22 cellular contexts compared by ENCODE assay signal in genomic region chr12:58728397-58728796, GRCh38.
DNase-seq lines count a peak whose midpoint lies in the region; FAIRE-seq and TF ChIP-seq lines count a peak whose summit lies in the region.
"Had no signal": no experiment of that assay in that cellular context is flagged by ENCODE, and none has a peak within 500 bp of the region (broad histone marks: within the 10 kb centered on the region; RNA-seq: fewer than 3 reads in every experiment).

No MANE protein-coding gene starts in this region.

- FAIRE-seq in bronchial epithelial cell (lab: Jason Lieb, UNC): no peak

- 80% methylated on average over 1 of the region's 1 CpG for WGBS in hepatocyte (ENCODE audit: low lambda C conversion rate, missing lambda C conversion rate)
- WGBS in adrenal gland, 4 donors: 74 to 88% (median 79%) methylated on average over 1 of the region's 1 CpG

- H3K27me3 ChIP-seq in bronchial epithelial cell (ENCODE audit: control insufficient read depth, insufficient read depth, low read length): no peaks in the 10 kb centered on the region
- no peaks in the 10 kb centered on the region for H3K27me3 ChIP-seq in hepatocyte
- no peaks in the 10 kb centered on the region for H3K27me3 ChIP-seq in adrenal gland
- H3K27me3 ChIP-seq: SJCRH30, stomach had no signal

- intact Hi-C loops in adrenal gland (cut with DNase I): no loop called here

- peak; percentile 24 for DNase-seq in COLO829 (ENCODE audit: low spot score)
- peak; percentile 44 for DNase-seq in M059J (ENCODE audit: low read depth)
- DNase-seq in bronchial epithelial cell (ENCODE audit: low read depth): peak; percentile 53
- peak; percentile 64 for DNase-seq in myocyte (ENCODE audit: low read depth)
- no peak for DNase-seq in RPMI8226
- DNase-seq in hepatocyte (ENCODE audit: low spot score): no peak
- no peak for DNase-seq in adrenal gland
- DNase-seq in CD1c-positive myeloid dendritic cell (ENCODE audit: extremely low spot score): no peak
- DNase-seq: activated CD8-positive, alpha-beta memory T cell treated with anti-CD3 and anti-CD28 coated beads, Interleukin-2, amount 50 U/mL, for 4 hours; activated effector memory CD4-positive, alpha-beta T cell treated with Interleukin-2 at 50 U/mL for 16 hours; DND-41; effector CD4-positive, alpha-beta T cell; glutamatergic neuron; left ventricle myocardium superior; NCI-H1694; OCI-M1; stomach; T-helper 1 cell; trophoblast cell had no signal

- H3K79me2 ChIP-seq in hepatocyte: no peaks in the 10 kb centered on the region

- TF ChIP-seq POLR2A in adrenal gland (IDR thresholded peaks at IDR 0.05): no peak

- H3K4me1 ChIP-seq in hepatocyte (ENCODE audit: insufficient read depth) (no peaks in the 10 kb centered on the region), adrenal gland (replicated peaks in 1 of 2) (no peaks in the 10 kb centered on the region)
- H3K4me1 ChIP-seq: HAP-1, stomach had no signal

- H3K9me3 ChIP-seq in hepatocyte (ENCODE audit: low read depth) (no peaks in the 10 kb centered on the region), adrenal gland (replicated peaks in 1 of 3) (no peaks in the 10 kb centered on the region)
- H3K9me3 ChIP-seq: HAP-1, SJCRH30, stomach had no signal

- H2AFZ ChIP-seq in hepatocyte: no peak overlapping the region

- H3K4me3 ChIP-seq in bronchial epithelial cell (ENCODE audit: low read depth, low read length): no peak overlapping the region
- no peak overlapping the region for H3K4me3 ChIP-seq in hepatocyte
- H3K4me3 ChIP-seq in adrenal gland: no peak overlapping the region
- H3K4me3 ChIP-seq: HAP-1, SJCRH30, stomach had no signal

- H3K4me2 ChIP-seq in hepatocyte: no peak overlapping the region

- H3K36me3 ChIP-seq in bronchial epithelial cell (ENCODE audit: control insufficient read depth, insufficient read depth, low read length) (no peaks in the 10 kb centered on the region), hepatocyte (replicated peaks; ENCODE audit: insufficient read depth, low read depth) (no peaks in the 10 kb centered on the region), adrenal gland (replicated peaks in 1 of 2) (no peaks in the 10 kb centered on the region)
- H3K36me3 ChIP-seq: HAP-1, SJCRH30, stomach had no signal

- H3K27ac ChIP-seq in hepatocyte (no peak overlapping the region), adrenal gland (no peak overlapping the region)
- H3K27ac ChIP-seq: HL-60, SJCRH30, stomach had no signal

- no peaks in the 10 kb centered on the region for H4K20me1 ChIP-seq in hepatocyte (ENCODE audit: insufficient read depth, poor library complexity, severe bottlenecking)

- TF ChIP-seq CTCF in bronchial epithelial cell (IDR thresholded peaks at IDR 0.05; ENCODE audit: insufficient read depth, low read length, severe bottlenecking) (no peak), hepatocyte (IDR thresholded peaks at IDR 0.05; ENCODE audit: poor library complexity) (no peak), adrenal gland (IDR thresholded peaks at IDR 0.05) (no peak)

- no peaks in the 10 kb centered on the region for H3K9me2 ChIP-seq in hepatocyte (replicated peaks; ENCODE audit: insufficient read depth)

Comparison
In these comparisons a context has a peak if more than half of its experiments do, and no peak if none do; other contexts are left out.
1. DNase-seq: peak in COLO829 (single experiment), M059J (single experiment), bronchial epithelial cell (single experiment) and myocyte (single experiment); none in RPMI8226 (single experiment), hepatocyte (single experiment), adrenal gland (0 of 7) and CD1c-positive myeloid dendritic cell (single experiment).